19 cellular contexts compared by ENCODE assay signal in genomic region chr11:15124528-15124927, GRCh38. TPM values are rescaled to one million over a fixed set of nuclear protein-coding genes. Genes with fewer than 3 reads are reported as not detected.
"Had no signal": no experiment of that assay in that cellular context is flagged by ENCODE, and none has a peak within 500 bp of the region (broad histone marks: within the 10 kb centered on the region; RNA-seq: fewer than 3 reads in every experiment).

No MANE protein-coding gene starts in this region.

- H3K27ac ChIP-seq: gastrocnemius medialis, heart right ventricle, psoas muscle had no signal

- H3K36me3 ChIP-seq: gastrocnemius medialis, heart right ventricle had no signal

- H3K4me1 ChIP-seq: gastrocnemius medialis, heart right ventricle, psoas muscle had no signal

- H3K4me3 ChIP-seq: gastrocnemius medialis, heart right ventricle, psoas muscle had no signal

- H3K4me3 Mint-ChIP-seq: dendritic cell treated with granulocyte-macrophage colony-stimulating factor and Interleukin-4, amounts not matched to agents 40 ng/mL and 50 ng/mL, for 4 days; natural killer cell treated with Interleukin-12 subunit alpha and Interleukin-12 subunit beta and Interleukin-15 and Interleukin-18, amount 100 ng/mL, for 72 hours had no signal

- H3K27me3 ChIP-seq: gastrocnemius medialis had no signal

- DNase-seq: cerebellar nuclear complex; gastrocnemius medialis; heart right ventricle; psoas muscle; retina; small intestine; stimulated activated CD4-positive, alpha-beta T cell treated with anti-CD3 and anti-CD28 coated beads, Interleukin-12 subunit alpha, Interleukin-12 subunit beta, amount 100 ng/mL, for 4 hours; stimulated activated CD4-positive, alpha-beta T cell treated with anti-CD3 and anti-CD28 coated beads, Interleukin-2, amount 100 ng/mL, for 48 hours; stimulated activated naive CD4-positive, alpha-beta T cell treated with Interleukin-2 at 50 U/mL for 16 hours had no signal

- H3K9me3 ChIP-seq: gastrocnemius medialis, heart right ventricle, psoas muscle had no signal

- H3K27ac Mint-ChIP-seq: dendritic cell treated with granulocyte-macrophage colony-stimulating factor and Interleukin-4, amounts not matched to agents 40 ng/mL and 50 ng/mL, for 4 days; natural killer cell treated with Interleukin-12 subunit alpha and Interleukin-12 subunit beta and Interleukin-15 and Interleukin-18, amount 100 ng/mL, for 72 hours had no signal

- FAIRE-seq: colon, islet of Langerhans, small intestine had no signal

- H3K36me3 Mint-ChIP-seq: natural killer cell treated with Interleukin-12 subunit alpha and Interleukin-12 subunit beta and Interleukin-15 and Interleukin-18, amount 100 ng/mL, for 72 hours had no signal

- H3K9me3 Mint-ChIP-seq: dendritic cell treated with granulocyte-macrophage colony-stimulating factor and Interleukin-4, amounts not matched to agents 40 ng/mL and 50 ng/mL, for 4 days; natural killer cell treated with Interleukin-12 subunit alpha and Interleukin-12 subunit beta and Interleukin-15 and Interleukin-18, amount 100 ng/mL, for 72 hours had no signal

RNA-seq across cellular contexts. Expression of gene INSC, which starts 9.8 kb away (rescaled TPM):
- total RNA-seq: gastrocnemius medialis, myocyte, psoas muscle had no signal

RNA-seq across cellular contexts. Expression of gene CALCB, which starts 51.1 kb away (rescaled TPM):
- total RNA-seq: fibroblast of villous mesenchyme, gastrocnemius medialis, lower leg skin, mucosa of gallbladder, myocyte, sciatic nerve had no signal
- polyA plus RNA-seq: mammary epithelial cell had no signal
